8 cellular contexts compared by ENCODE assay signal in genomic region chr7:37408241-37408884, GRCh38. TPM values are rescaled to one million over a fixed set of nuclear protein-coding genes. Genes with fewer than 3 reads are reported as not detected.
DNase-seq lines count a peak whose midpoint lies in the region; ATAC-seq and TF ChIP-seq lines count a peak whose summit lies in the region.

No MANE protein-coding gene starts in this region.

- peak overlapping the region; percentile 96 for H3K27ac Mint-ChIP-seq in activated T-helper 1 cell treated with anti-CD3 and anti-CD28 coated beads, Interleukin-12 subunit alpha, Interleukin-12 subunit beta, Interleukin-2, Interleukin-4 antibody, amounts not matched to agents 30 ng/mL and 10 ng/mL and 1 ng/mL, durations not matched to agents 14 hours and 24 hours and 36 hours
- H3K27ac Mint-ChIP-seq in progenitor cell of endocrine pancreas = peak overlapping the region; percentile 95

- no peaks in the 10 kb centered on the region for H3K36me3 ChIP-seq in Karpas-422 (ENCODE audit: insufficient read depth, low read length)
- H3K36me3 ChIP-seq in OCI-LY7 (ENCODE audit: insufficient read depth, low read length) = no peaks in the 10 kb centered on the region

- peaks cover 13% of the 10 kb centered on the region for H3K36me3 Mint-ChIP-seq in activated T-helper 1 cell treated with anti-CD3 and anti-CD28 coated beads, Interleukin-12 subunit alpha, Interleukin-12 subunit beta, Interleukin-2, Interleukin-4 antibody, amounts not matched to agents 30 ng/mL and 10 ng/mL and 1 ng/mL, durations not matched to agents 14 hours and 24 hours and 36 hours (ENCODE audit: low read depth)
- H3K36me3 Mint-ChIP-seq in progenitor cell of endocrine pancreas (ENCODE audit: insufficient read depth) = peaks cover 5% of the 10 kb centered on the region

- intact Hi-C loops in activated T-helper 1 cell treated with anti-CD3 and anti-CD28 coated beads, Interleukin-12 subunit alpha, Interleukin-12 subunit beta, Interleukin-2, Interleukin-4 antibody, amounts not matched to agents 30 ng/mL and 10 ng/mL and 1 ng/mL, durations not matched to agents 14 hours and 24 hours and 36 hours (cut with micrococcal nuclease) = loop anchor here (1.0 to 5.0 kb wide), 7 partner anchors 24 to 89 kb away; no protein-coding TSS in a partner anchor
- intact Hi-C loops in OCI-LY7 (cut with micrococcal nuclease; ENCODE audit: unreplicated experiment) = no loop called here

- H3K9ac ChIP-seq in Karpas-422 (ENCODE audit: low read length) = no peak overlapping the region

- H3K4me1 ChIP-seq in Karpas-422 (ENCODE audit: low read length) (peaks cover 6% of the 10 kb centered on the region; the same call in 1 of the 2 replicates), OCI-LY7 (ENCODE audit: insufficient read depth, low read length, poor library complexity, severe bottlenecking) (no peaks in the 10 kb centered on the region)

- POLR2A ChIA-PET in OCI-LY7 (lab: Charles Lee) = interaction anchor here (1.0 kb wide), 1 partner anchor 73 kb away, joined by 3 read pairs; no protein-coding TSS in a partner anchor

- H3K4me1 Mint-ChIP-seq in activated T-helper 1 cell treated with anti-CD3 and anti-CD28 coated beads, Interleukin-12 subunit alpha, Interleukin-12 subunit beta, Interleukin-2, Interleukin-4 antibody, amounts not matched to agents 30 ng/mL and 10 ng/mL and 1 ng/mL, durations not matched to agents 14 hours and 24 hours and 36 hours (ENCODE audit: low read depth) = peaks cover 78% of the 10 kb centered on the region
- H3K4me1 Mint-ChIP-seq in progenitor cell of endocrine pancreas (ENCODE audit: low read depth) = peaks cover 45% of the 10 kb centered on the region

- H3K4me2 ChIP-seq in Karpas-422 (ENCODE audit: low read depth, low read length, poor library complexity, severe bottlenecking) (no peak overlapping the region), OCI-LY7 (ENCODE audit: low read length) (no peak overlapping the region; the same call in 1 of the 2 replicates)

- H2AFZ ChIP-seq in Karpas-422 (ENCODE audit: low read length) = no peak overlapping the region
- H2AFZ ChIP-seq in OCI-LY7 (ENCODE audit: low read length) = no peak overlapping the region

- H3K27ac ChIP-seq in Karpas-422 (ENCODE audit: low read length) (no peak overlapping the region), OCI-LY7 (ENCODE audit: low read depth, low read length, poor library complexity, severe bottlenecking) (no peak overlapping the region)

- ATAC-seq in GM18861 (IDR thresholded peaks at IDR 0.05; ENCODE audit: unreplicated experiment) = no peak

- H3K79me2 ChIP-seq in Karpas-422 (ENCODE audit: low read length) (no peaks in the 10 kb centered on the region), OCI-LY7 (ENCODE audit: insufficient read depth, low read depth, low read length) (no peaks in the 10 kb centered on the region)

- no peaks in the 10 kb centered on the region for H3K27me3 ChIP-seq in Karpas-422 (ENCODE audit: low read length)

- H3K4me3 Mint-ChIP-seq in activated T-helper 1 cell treated with anti-CD3 and anti-CD28 coated beads, Interleukin-12 subunit alpha, Interleukin-12 subunit beta, Interleukin-2, Interleukin-4 antibody, amounts not matched to agents 30 ng/mL and 10 ng/mL and 1 ng/mL, durations not matched to agents 14 hours and 24 hours and 36 hours = peak overlapping the region; percentile 83
- H3K4me3 Mint-ChIP-seq in progenitor cell of endocrine pancreas (ENCODE audit: low read depth) = peak overlapping the region; percentile 2

- no TSS peak for BruUV-seq in OCI-LY7 (replicated peaks; lab: Mats Ljungman, UMichigan)

- TF ChIP-seq CTCF in progenitor cell of endocrine pancreas (IDR thresholded peaks at IDR 0.05; ENCODE audit: unreplicated experiment) = no peak
- TF ChIP-seq CTCF in OCI-LY7 (conservative IDR thresholded peaks at IDR 0.05; ENCODE audit: low read length) = no peak

- CTCF ChIA-PET in OCI-LY7 (lab: Charles Lee; ENCODE audit: unreplicated experiment) = no interaction called here

- H3K4me3 ChIP-seq in Karpas-422 (ENCODE audit: low read length) (no peak overlapping the region), OCI-LY7 (ENCODE audit: low read depth, low read length, poor library complexity, severe bottlenecking) (no peak overlapping the region)

- H3K9me2 ChIP-seq in Karpas-422 (replicated peaks; ENCODE audit: insufficient read depth, low read length) = no peaks in the 10 kb centered on the region
- H3K9me2 ChIP-seq in OCI-LY7 (ENCODE audit: insufficient read depth, low read length) = peaks cover 4% of the 10 kb centered on the region; the same call in 1 of the 2 replicates

- H3K9me3 Mint-ChIP-seq in activated T-helper 1 cell treated with anti-CD3 and anti-CD28 coated beads, Interleukin-12 subunit alpha, Interleukin-12 subunit beta, Interleukin-2, Interleukin-4 antibody, amounts not matched to agents 30 ng/mL and 10 ng/mL and 1 ng/mL, durations not matched to agents 14 hours and 24 hours and 36 hours = peaks cover 12% of the 10 kb centered on the region
- peaks cover 4% of the 10 kb centered on the region for H3K9me3 Mint-ChIP-seq in progenitor cell of endocrine pancreas (ENCODE audit: low read depth)

- DNase-seq in SKM-1 treated with dmso at 0.1 percent for 144 hours (lab: John Stamatoyannopoulos, UW; ENCODE audit: unreplicated experiment) (peak; percentile 11), SKM-1 (lab: John Stamatoyannopoulos, UW; ENCODE audit: unreplicated experiment) (no peak), Karpas-422 (peak; percentile 47), progenitor cell of endocrine pancreas (ENCODE audit: low spot score, unreplicated experiment) (no peak), dedifferentiated amniotic fluid mesenchymal stem cell (ENCODE audit: extremely low spot score) (no peak), OCI-LY7 (ENCODE audit: low spot score) (no peak)
- no peak for DNase-seq in activated T-helper 1 cell treated with anti-CD3 and anti-CD28 coated beads, Interleukin-12 subunit alpha, Interleukin-12 subunit beta, Interleukin-2, Interleukin-4 antibody, amounts not matched to agents 30 ng/mL and 10 ng/mL and 1 ng/mL, durations not matched to agents 14 hours and 24 hours and 36 hours (ENCODE audit: low spot score)

- H3K27me3 Mint-ChIP-seq in activated T-helper 1 cell treated with anti-CD3 and anti-CD28 coated beads, Interleukin-12 subunit alpha, Interleukin-12 subunit beta, Interleukin-2, Interleukin-4 antibody, amounts not matched to agents 30 ng/mL and 10 ng/mL and 1 ng/mL, durations not matched to agents 14 hours and 24 hours and 36 hours (ENCODE audit: insufficient read depth) = no peaks in the 10 kb centered on the region
- no peaks in the 10 kb centered on the region for H3K27me3 Mint-ChIP-seq in progenitor cell of endocrine pancreas

- H4K20me1 ChIP-seq in Karpas-422 (ENCODE audit: insufficient read depth, low read depth, low read length) (no peaks in the 10 kb centered on the region), OCI-LY7 (ENCODE audit: insufficient read depth, low read length) (no peaks in the 10 kb centered on the region)

- no peaks in the 10 kb centered on the region for H3K9me3 ChIP-seq in Karpas-422 (ENCODE audit: low read length)
- H3K9me3 ChIP-seq in OCI-LY7 (ENCODE audit: low read length) = no peaks in the 10 kb centered on the region

RNA-seq across cellular contexts. Expression of gene ELMO1, which starts 40.3 kb away (rescaled TPM):
- total RNA-seq in Karpas-422 (2014; rRNA removed; shearing (Covaris generic); ENCODE audit: low replicate concordance) = 87.7 and 137 TPM in 2 replicates
- 113 and 119 TPM in 2 replicates for total RNA-seq in activated T-helper 1 cell treated with anti-CD3 and anti-CD28 coated beads, Interleukin-12 subunit alpha, Interleukin-12 subunit beta, Interleukin-2, Interleukin-4 antibody, amounts not matched to agents 30 ng/mL and 10 ng/mL and 1 ng/mL, durations not matched to agents 14 hours and 24 hours and 36 hours
- 65.5 and 66.1 TPM in 2 replicates for total RNA-seq in progenitor cell of endocrine pancreas
- 102 and 103 TPM in 2 replicates for total RNA-seq in OCI-LY7 (2014; rRNA removed; shearing (Covaris generic))
- 101 and 110 TPM in 2 replicates for total RNA-seq in OCI-LY7 (2022)

Comparison
In these comparisons a context has a peak if more than half of its experiments do, and no peak if none do; other contexts are left out.
1. DNase-seq: peak in SKM-1 treated with dmso at 0.1 percent for 144 hours (single experiment) and Karpas-422 (single experiment); none in SKM-1 (single experiment), activated T-helper 1 cell treated with anti-CD3 and anti-CD28 coated beads, Interleukin-12 subunit alpha, Interleukin-12 subunit beta, Interleukin-2, Interleukin-4 antibody, amounts not matched to agents 30 ng/mL and 10 ng/mL and 1 ng/mL, durations not matched to agents 14 hours and 24 hours and 36 hours (single experiment), progenitor cell of endocrine pancreas (single experiment), dedifferentiated amniotic fluid mesenchymal stem cell (single experiment) and OCI-LY7 (single experiment).